In the genomic region with DNA sequence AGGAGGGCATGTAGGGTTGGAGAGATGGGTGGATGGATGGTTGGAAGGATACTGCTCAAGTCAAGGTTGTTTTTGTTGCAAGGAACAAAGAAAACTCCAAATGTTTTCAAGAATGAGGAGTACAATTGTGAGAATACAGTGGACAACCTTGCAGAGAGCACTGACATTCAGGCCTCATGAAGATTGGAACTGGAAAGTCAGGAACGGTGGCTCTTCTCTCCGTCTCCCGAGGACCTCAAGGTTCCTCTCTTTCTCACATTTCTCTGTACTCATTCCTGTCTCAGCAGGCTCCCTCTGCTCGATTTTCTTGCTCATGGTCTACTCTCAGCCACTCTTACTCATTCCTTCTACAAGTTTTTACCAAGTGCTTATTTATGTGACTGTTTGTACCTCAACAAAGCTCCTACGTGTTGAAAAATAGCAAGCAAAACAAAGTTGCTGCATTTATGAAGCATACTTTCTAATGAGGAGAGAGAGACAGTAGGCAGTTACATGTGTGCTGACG, we compare ENCODE assay signal across 18 cellular contexts.
"Had no signal": no experiment of that assay in that cellular context is flagged by ENCODE, and none has a peak within 500 bp of the region (broad histone marks: within the 10 kb centered on the region; RNA-seq: fewer than 3 reads in every experiment).

No MANE protein-coding gene starts in this region.

- H3K9me3 ChIP-seq: transverse colon had no signal

- H3K9me3 Mint-ChIP-seq: activated CD4-positive, alpha-beta memory T cell treated with anti-CD3 and anti-CD28 coated beads, Interleukin-2, amount 10 ng/mL, durations not matched to agents 7 days and 5 days; activated naive CD4-positive, alpha-beta T cell treated with anti-CD3 and anti-CD28 coated beads, Interleukin-2, amount 50 U/mL, for 72 hours; activated T-cell treated with anti-CD3 and anti-CD28 coated beads, Interleukin-2, amount 50 U/mL, for 24 hours; naive thymus-derived CD4-positive, alpha-beta T cell had no signal

- H3K36me3 ChIP-seq: transverse colon had no signal

- DNase-seq: activated CD4-positive, alpha-beta memory T cell treated with anti-CD3 and anti-CD28 coated beads, Interleukin-2, amount 10 ng/mL, durations not matched to agents 7 days and 5 days; activated CD4-positive, alpha-beta T cell treated with anti-CD3 and anti-CD28 coated beads for 36 hours; activated gamma-delta T cell; activated T-cell treated with anti-CD3 and anti-CD28 coated beads, Interleukin-2, amount 50 U/mL, for 24 hours; anterior cingulate cortex; dorsolateral prefrontal cortex; islet precursor cell; naive thymus-derived CD4-positive, alpha-beta T cell; posterior cingulate gyrus; stimulated activated CD4-positive, alpha-beta T cell treated with anti-CD3 and anti-CD28 coated beads, Interleukin-15, amount 100 ng/mL, for 24 hours; stimulated activated CD4-positive, alpha-beta T cell treated with anti-CD3 and anti-CD28 coated beads, Interleukin-4, amount 100 ng/mL, for 1 hour; stimulated activated naive CD4-positive, alpha-beta T cell; substantia nigra; transverse colon had no signal

- H3K4me3 ChIP-seq: dorsolateral prefrontal cortex, hepatocyte, SK-N-MC, transverse colon had no signal

- H3K27ac ChIP-seq: SK-N-MC, VCaP had no signal

- H3K27me3 Mint-ChIP-seq: activated CD4-positive, alpha-beta memory T cell treated with anti-CD3 and anti-CD28 coated beads, Interleukin-2, amount 10 ng/mL, durations not matched to agents 7 days and 5 days; activated CD4-positive, alpha-beta T cell treated with anti-CD3 and anti-CD28 coated beads for 36 hours; activated T-cell treated with anti-CD3 and anti-CD28 coated beads, Interleukin-2, amount 50 U/mL, for 24 hours; naive thymus-derived CD4-positive, alpha-beta T cell had no signal

- H3K27ac Mint-ChIP-seq: activated CD4-positive, alpha-beta memory T cell treated with anti-CD3 and anti-CD28 coated beads, Interleukin-2, amount 10 ng/mL, durations not matched to agents 7 days and 5 days; activated CD4-positive, alpha-beta T cell treated with anti-CD3 and anti-CD28 coated beads for 36 hours; activated naive CD4-positive, alpha-beta T cell treated with anti-CD3 and anti-CD28 coated beads, Interleukin-2, amount 50 U/mL, for 72 hours; activated T-cell treated with anti-CD3 and anti-CD28 coated beads, Interleukin-2, amount 50 U/mL, for 24 hours; naive thymus-derived CD4-positive, alpha-beta T cell had no signal

- H3K4me3 Mint-ChIP-seq: activated CD4-positive, alpha-beta memory T cell treated with anti-CD3 and anti-CD28 coated beads, Interleukin-2, amount 10 ng/mL, durations not matched to agents 7 days and 5 days; activated CD4-positive, alpha-beta T cell treated with anti-CD3 and anti-CD28 coated beads for 36 hours; activated T-cell treated with anti-CD3 and anti-CD28 coated beads, Interleukin-2, amount 50 U/mL, for 24 hours had no signal

- H3K27me3 ChIP-seq: dorsolateral prefrontal cortex, hepatocyte, transverse colon had no signal

- H2AFZ ChIP-seq: hepatocyte had no signal
